8 cellular contexts compared by ENCODE assay signal in genomic region chr5:141636106-141636412, GRCh38. TPM values are rescaled to one million over a fixed set of nuclear protein-coding genes. Genes with fewer than 3 reads are reported as not detected.
A peak's percentile ranks its signal among the peaks of the same experiment; 100 is the strongest.
DNase-seq lines count a peak whose midpoint lies in the region; ATAC-seq and TF ChIP-seq lines count a peak whose summit lies in the region.

No MANE protein-coding gene starts in this region.

- no peaks in the 10 kb centered on the region for H3K27me3 Mint-ChIP-seq in dendritic cell treated with granulocyte-macrophage colony-stimulating factor and Interleukin-4, amounts not matched to agents 40 ng/mL and 50 ng/mL, for 4 days
- no peaks in the 10 kb centered on the region for H3K27me3 Mint-ChIP-seq in naive thymus-derived CD4-positive, alpha-beta T cell

- peaks cover 29% of the 10 kb centered on the region for H3K36me3 ChIP-seq in KOPT-K1 (ENCODE audit: insufficient read depth, low read length)
- peaks cover 0 to 24% (median 0%) of the 10 kb centered on the region in 3 experiments for H3K36me3 ChIP-seq in naive thymus-derived CD4-positive, alpha-beta T cell (ENCODE audit: control insufficient read depth in 2 of 3, insufficient read depth in 3 of 3, low read length in 3 of 3)

- H3K27ac Mint-ChIP-seq in dendritic cell treated with granulocyte-macrophage colony-stimulating factor and Interleukin-4, amounts not matched to agents 40 ng/mL and 50 ng/mL, for 4 days: peak overlapping the region; percentile 59
- peak overlapping the region in 8 of 9 donors; percentile 72 to 95 (median 89) for H3K27ac Mint-ChIP-seq in naive thymus-derived CD4-positive, alpha-beta T cell

- peak overlapping the region; percentile 91 for H3K4me3 Mint-ChIP-seq in dendritic cell treated with granulocyte-macrophage colony-stimulating factor and Interleukin-4, amounts not matched to agents 40 ng/mL and 50 ng/mL, for 4 days
- H3K4me3 Mint-ChIP-seq in naive thymus-derived CD4-positive, alpha-beta T cell: peak overlapping the region; percentile 89 to 98 (median 92)

- H3K36me3 Mint-ChIP-seq in dendritic cell treated with granulocyte-macrophage colony-stimulating factor and Interleukin-4, amounts not matched to agents 40 ng/mL and 50 ng/mL, for 4 days (ENCODE audit: low read depth): peaks cover 57% of the 10 kb centered on the region
- H3K36me3 Mint-ChIP-seq in naive thymus-derived CD4-positive, alpha-beta T cell: peaks cover 0 to 15% (median 10%) of the 10 kb centered on the region in 5 donors

- TF ChIP-seq CTCF in AG10803 (conservative IDR thresholded peaks at IDR 0.05; ENCODE audit: low read length): no peak

- no peaks in the 10 kb centered on the region for H3K9me3 ChIP-seq in KOPT-K1 (ENCODE audit: insufficient read depth, low read length, poor library complexity, severe bottlenecking)
- H3K9me3 ChIP-seq in naive thymus-derived CD4-positive, alpha-beta T cell (ENCODE audit: control insufficient read depth in 2 of 3, low read length in 3 of 3): no peaks in the 10 kb centered on the region

- H3K27me3 ChIP-seq in naive thymus-derived CD4-positive, alpha-beta T cell (ENCODE audit: control insufficient read depth in 2 of 2, insufficient read depth in 2 of 2, low read length in 2 of 2): no peaks in the 10 kb centered on the region

- no peak for ATAC-seq in naive thymus-derived CD4-positive, alpha-beta T cell
- ATAC-seq in HG02884 (IDR thresholded peaks at IDR 0.05; ENCODE audit: unreplicated experiment): no peak
- no peak for ATAC-seq in HG02973 (IDR thresholded peaks at IDR 0.05; ENCODE audit: unreplicated experiment)

- no peak for DNase-seq in AG10803 (ENCODE audit: low read depth)
- DNase-seq in naive thymus-derived CD4-positive, alpha-beta T cell: no peak
- no peak for DNase-seq in NCI-H146 treated with DMSO at 0.1 percent for 48 hours (lab: John Stamatoyannopoulos, UW; ENCODE audit: unreplicated experiment)
- no peak for DNase-seq in COLO668 (lab: John Stamatoyannopoulos, UW; ENCODE audit: unreplicated experiment)

- no peaks in the 10 kb centered on the region for H3K9me3 Mint-ChIP-seq in dendritic cell treated with granulocyte-macrophage colony-stimulating factor and Interleukin-4, amounts not matched to agents 40 ng/mL and 50 ng/mL, for 4 days
- no peaks in the 10 kb centered on the region for H3K9me3 Mint-ChIP-seq in naive thymus-derived CD4-positive, alpha-beta T cell

- H3K27ac ChIP-seq in KOPT-K1 (ENCODE audit: low read depth, low read length, poor library complexity, severe bottlenecking): peak overlapping the region; percentile 69
- H3K27ac ChIP-seq in naive thymus-derived CD4-positive, alpha-beta T cell (ENCODE audit: low read depth, low read length): peak overlapping the region; percentile 88

- peak overlapping the region; percentile 99 for H3K4me3 ChIP-seq in AG10803 (ENCODE audit: low read length)
- peak overlapping the region; percentile 81 for H3K4me3 ChIP-seq in naive thymus-derived CD4-positive, alpha-beta T cell (ENCODE audit: low read length)

- H3K4me1 Mint-ChIP-seq in dendritic cell treated with granulocyte-macrophage colony-stimulating factor and Interleukin-4, amounts not matched to agents 40 ng/mL and 50 ng/mL, for 4 days (ENCODE audit: low read depth): peaks cover 62% of the 10 kb centered on the region
- peaks cover 32 to 57% (median 46%) of the 10 kb centered on the region in 7 donors for H3K4me1 Mint-ChIP-seq in naive thymus-derived CD4-positive, alpha-beta T cell

- CTCF ChIA-PET in naive thymus-derived CD4-positive, alpha-beta T cell (lab: Charles Lee): interaction anchor here (0.6 to 5.1 kb wide), 6 partner anchors 16 to 243 kb away, joined by 3 to 33 read pairs (median 4); partner anchors contain the start of gene DIAPH1

- peaks cover 23 to 24% of the 10 kb centered on the region in 2 donors for H3K4me1 ChIP-seq in naive thymus-derived CD4-positive, alpha-beta T cell (ENCODE audit: control insufficient read depth in 2 of 2, insufficient read depth in 2 of 2, low read length in 2 of 2)

- POLR2A ChIA-PET in naive thymus-derived CD4-positive, alpha-beta T cell (lab: Charles Lee): interaction anchor here (0.7 to 5.0 kb wide), 16 partner anchors 9 to 315 kb away, joined by 3 to 54 read pairs (median 6); partner anchors contain the start of genes DELE1, DIAPH1, FCHSD1 and TAF7

- intact Hi-C loops in dendritic cell treated with granulocyte-macrophage colony-stimulating factor and Interleukin-4, amounts not matched to agents 40 ng/mL and 50 ng/mL, for 4 days (cut with micrococcal nuclease): no loop called here
- intact Hi-C loops in naive thymus-derived CD4-positive, alpha-beta T cell (cut with micrococcal nuclease): loop anchor here (1.0 to 10.0 kb wide), 14 partner anchors 15 to 1369 kb away; partner anchors contain the start of genes ANKHD1 (in 2 of the 2), APBB3 (in 1 of the 2), ARHGAP26 (in 1 of the 2) and DELE1 (in 1 of the 2)

RNA-seq across cellular contexts. Expression of gene HDAC3, which starts 0.6 kb away (rescaled TPM):
- 10 to 100 TPM; 70.0 to 92.8 (median 79.0) TPM for total RNA-seq in naive thymus-derived CD4-positive, alpha-beta T cell
- 100 to 1,000 TPM; 100 to 102 TPM for polyA plus RNA-seq in naive thymus-derived CD4-positive, alpha-beta T cell

RNA-seq across cellular contexts. Expression of gene RELL2, which starts 0.7 kb away (rescaled TPM):
- total RNA-seq in naive thymus-derived CD4-positive, alpha-beta T cell: 10 to 100 TPM; 14.3 to 21.7 (median 17.5) TPM
- 1 to 10 TPM; 1.8 to 3.4 TPM for polyA plus RNA-seq in naive thymus-derived CD4-positive, alpha-beta T cell

RNA-seq across cellular contexts. Expression of gene FCHSD1, which starts 15.2 kb away (rescaled TPM):
- total RNA-seq in naive thymus-derived CD4-positive, alpha-beta T cell: 10 to 100 TPM; 69.6 to 96.1 (median 92.3) TPM
- 1 to 10 TPM; 4.9 to 7.7 TPM for polyA plus RNA-seq in naive thymus-derived CD4-positive, alpha-beta T cell

RNA-seq across cellular contexts. Expression of gene DIAPH1, which starts 17.3 kb away (rescaled TPM):
- 100 to 1,000 TPM; 163 to 278 (median 173) TPM for total RNA-seq in naive thymus-derived CD4-positive, alpha-beta T cell
- polyA plus RNA-seq in naive thymus-derived CD4-positive, alpha-beta T cell: 100 to 1,000 TPM in 1 of 2 donors, 10 to 100 TPM in 1; 89.7 to 105 TPM

RNA-seq across cellular contexts. Expression of gene ARAP3, which starts 46.0 kb away (rescaled TPM):
- total RNA-seq in naive thymus-derived CD4-positive, alpha-beta T cell: 10 to 100 TPM in 2 of 5 experiments, 1 to 10 TPM in 3; 1.0 to 15.3 (median 9.8) TPM
- not detected for polyA plus RNA-seq in naive thymus-derived CD4-positive, alpha-beta T cell
